20 cellular contexts compared by ENCODE assay signal in the genomic region with DNA sequence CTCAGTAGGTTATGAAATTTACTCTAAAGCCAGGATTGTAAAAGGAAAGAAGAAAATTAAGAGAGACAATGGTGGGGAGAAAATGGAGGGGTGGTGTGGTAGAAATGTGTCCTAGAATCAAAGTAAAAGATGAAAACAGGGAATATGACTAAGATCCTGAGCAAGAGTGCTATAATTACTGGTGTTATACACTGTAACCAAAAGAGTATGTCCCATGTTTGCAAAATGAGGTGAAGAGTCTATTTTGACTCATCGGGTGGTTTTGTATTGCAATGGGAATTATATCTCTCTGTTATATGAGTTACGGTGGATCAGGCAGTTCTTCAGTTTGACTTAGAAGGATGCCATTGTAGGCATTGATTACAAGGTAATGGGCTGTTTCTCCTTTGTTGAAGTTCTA. TPM values are rescaled to one million over a fixed set of nuclear protein-coding genes. Genes with fewer than 3 reads are reported as not detected.
DNase-seq lines count a peak whose midpoint lies in the region; ATAC-seq and TF ChIP-seq lines count a peak whose summit lies in the region.
"Had no signal": no experiment of that assay in that cellular context is flagged by ENCODE, and none has a peak within 500 bp of the region (broad histone marks: within the 10 kb centered on the region; RNA-seq: fewer than 3 reads in every experiment).

No MANE protein-coding gene starts in this region.

- intact Hi-C loops in mammary epithelial cell (cut with micrococcal nuclease) (no loop called here), breast epithelium (cut with DNase I; ENCODE audit: low total_unique reads) (loop anchor here (10.0 kb wide), 1 partner anchor 1382 kb away; no protein-coding TSS in a partner anchor)

- H3K36me3 ChIP-seq in mammary epithelial cell (ENCODE audit: insufficient read depth, low read length) (no peaks in the 10 kb centered on the region), breast epithelium (no peaks in the 10 kb centered on the region), suprapubic skin (no peaks in the 10 kb centered on the region), neuronal stem cell (replicated peaks in 1 of 2; ENCODE audit: control insufficient read depth in 2 of 2, insufficient read depth in 2 of 2, low read length in 2 of 2) (peaks cover 2 to 5% of the 10 kb centered on the region in 2 donors)
- H3K36me3 ChIP-seq: heart right ventricle, left ventricle myocardium inferior had no signal

- peaks cover 25% of the 10 kb centered on the region for H3K36me3 Mint-ChIP-seq in T-cell

- in situ Hi-C loops in mammary epithelial cell (cut with MboI; ENCODE audit: low sequenced_read_pairs in 2 of 2) = loop anchor here in 1 of 2 donors (10.0 kb wide), 1 partner anchor 432 kb away; no protein-coding TSS in a partner anchor

- no peaks in the 10 kb centered on the region for H3K79me1 ChIP-seq in neuronal stem cell (ENCODE audit: low read depth, low read length)

- DNase-seq in mammary epithelial cell (peak; percentile 12), breast epithelium (ENCODE audit: low spot score in 2 of 2) (no peak), T-cell (no peak), foreskin fibroblast (peak; percentile 35 to 68), suprapubic skin (ENCODE audit: low spot score in 2 of 2) (no peak), neuronal stem cell (ENCODE audit: low spot score) (no peak)
- DNase-seq: activated CD4-positive, alpha-beta T cell treated with anti-CD3 and anti-CD28 coated beads, Interleukin-2, amount 50 U/mL, for 48 hours; Calu3; effector memory CD4-positive, alpha-beta T cell; EL; heart right ventricle; left ventricle myocardium inferior; NCI-H1436 treated with DMSO at 0.1 percent for 48 hours; NCI-H82; OCI-M1; SHP77; stimulated activated CD4-positive, alpha-beta T cell treated with anti-CD3 and anti-CD28 coated beads, Interleukin-4, amount 100 ng/mL, for 4 hours; testis had no signal

- H4K91ac ChIP-seq in neuronal stem cell (ENCODE audit: low read depth, low read length, poor library complexity) = no peak overlapping the region

- H3K4me2 ChIP-seq in mammary epithelial cell (ENCODE audit: insufficient read depth, low read depth, low read length) = no peak overlapping the region
- H3K4me2 ChIP-seq in neuronal stem cell (ENCODE audit: insufficient read depth, low read length, poor library complexity, severe bottlenecking) = no peak overlapping the region

- H2BK120ac ChIP-seq in neuronal stem cell (ENCODE audit: low read depth, low read length) = no peak overlapping the region

- no peak overlapping the region for H3K4ac ChIP-seq in neuronal stem cell (ENCODE audit: low read length)

- no peak overlapping the region for H4K8ac ChIP-seq in neuronal stem cell (ENCODE audit: low read depth, low read length)

- CTCF ChIA-PET in mammary epithelial cell (lab: Charles Lee; ENCODE audit: low non-redundant PET) (no interaction called here), T-cell (lab: Charles Lee) (interaction anchor here in 1 of 2 donors (1.5 kb wide), 1 partner anchor 526 kb away, joined by 6 read pairs; no protein-coding TSS in a partner anchor)

- no peak overlapping the region for H3K9ac ChIP-seq in mammary epithelial cell (ENCODE audit: insufficient read depth, low read length)
- H3K9ac ChIP-seq in neuronal stem cell (ENCODE audit: low read depth, low read length, poor library complexity) = no peak overlapping the region

- H3K79me2 ChIP-seq in mammary epithelial cell (ENCODE audit: insufficient read depth, low read length) = peaks cover 26% of the 10 kb centered on the region

- ATAC-seq in T-cell (replicated peaks in 1 of 4) (no peak), HG03439 (IDR thresholded peaks at IDR 0.05; ENCODE audit: unreplicated experiment) (no peak)
- ATAC-seq: heart right ventricle had no signal

- H3K4me3 Mint-ChIP-seq in T-cell = no peak overlapping the region

- H3K27me3 Mint-ChIP-seq in T-cell = no peaks in the 10 kb centered on the region

- no peak overlapping the region for H2BK15ac ChIP-seq in neuronal stem cell (ENCODE audit: low read length)

- H2AFZ ChIP-seq in mammary epithelial cell (ENCODE audit: low read depth, low read length) = no peak overlapping the region
- H2AFZ ChIP-seq in neuronal stem cell (ENCODE audit: low read length) = no peak overlapping the region

- no peaks in the 10 kb centered on the region for H3K9me3 ChIP-seq in mammary epithelial cell (replicated peaks; ENCODE audit: insufficient read depth, low read length)
- H3K9me3 ChIP-seq in breast epithelium = no peaks in the 10 kb centered on the region
- H3K9me3 ChIP-seq in suprapubic skin = no peaks in the 10 kb centered on the region
- H3K9me3 ChIP-seq in neuronal stem cell (replicated peaks in 1 of 2; ENCODE audit: control insufficient read depth in 2 of 2, insufficient read depth in 1 of 2, low read depth in 1 of 2, low read length in 2 of 2) = peaks cover 0 to under 1% of the 10 kb centered on the region in 2 donors
- H3K9me3 ChIP-seq: heart right ventricle, left ventricle myocardium inferior, neutrophil, testis had no signal

- H3K27ac Mint-ChIP-seq in T-cell = peak overlapping the region; percentile 26 to 93

- H3K18ac ChIP-seq in neuronal stem cell (ENCODE audit: low read length) = no peak overlapping the region

- no peak overlapping the region for H2AK5ac ChIP-seq in neuronal stem cell (ENCODE audit: low read depth, low read length)

- H3K27ac ChIP-seq in mammary epithelial cell (ENCODE audit: insufficient read depth, low read depth, low read length) (no peak overlapping the region), breast epithelium (no peak overlapping the region), suprapubic skin (no peak overlapping the region), neuronal stem cell (replicated peaks; ENCODE audit: low read length) (no peak overlapping the region)
- H3K27ac ChIP-seq: left ventricle myocardium inferior, neutrophil, testis had no signal

- H3K27me3 ChIP-seq in mammary epithelial cell (ENCODE audit: insufficient read depth, low read length) (no peaks in the 10 kb centered on the region), breast epithelium (no peaks in the 10 kb centered on the region), suprapubic skin (no peaks in the 10 kb centered on the region), neuronal stem cell (ENCODE audit: control insufficient read depth in 3 of 3, insufficient read depth in 3 of 3, low read depth in 1 of 3, low read length in 3 of 3) (no peaks in the 10 kb centered on the region)
- H3K27me3 ChIP-seq: heart right ventricle, neutrophil, testis had no signal

- BruUV-seq in mammary epithelial cell (replicated peaks; lab: Mats Ljungman, UMichigan) = no TSS peak

- no peak overlapping the region for H3K23ac ChIP-seq in neuronal stem cell (ENCODE audit: low read depth, low read length, poor library complexity)

- no peak overlapping the region for H3K4me3 ChIP-seq in mammary epithelial cell (replicated peaks in 1 of 3; ENCODE audit: insufficient read depth in 1 of 3, low read depth in 2 of 3, low read length in 3 of 3)
- H3K4me3 ChIP-seq in breast epithelium = no peak overlapping the region
- no peak overlapping the region for H3K4me3 ChIP-seq in foreskin fibroblast (ENCODE audit: low read depth in 1 of 2, low read length in 2 of 2)
- no peak overlapping the region for H3K4me3 ChIP-seq in suprapubic skin
- H3K4me3 ChIP-seq in neuronal stem cell (ENCODE audit: low read length in 2 of 2) = no peak overlapping the region
- H3K4me3 ChIP-seq: heart right ventricle, left ventricle myocardium inferior, testis had no signal

- peaks cover 74 to 78% (median 77%) of the 10 kb centered on the region in 3 donors for H3K4me1 Mint-ChIP-seq in T-cell

- no peaks in the 10 kb centered on the region for H4K20me1 ChIP-seq in mammary epithelial cell (ENCODE audit: insufficient read depth, low read length)

- H3K14ac ChIP-seq in neuronal stem cell (ENCODE audit: low read length) = no peak overlapping the region

- H3K4me1 ChIP-seq in mammary epithelial cell (ENCODE audit: insufficient read depth, low read length) = no peaks in the 10 kb centered on the region
- no peaks in the 10 kb centered on the region for H3K4me1 ChIP-seq in breast epithelium
- no peaks in the 10 kb centered on the region for H3K4me1 ChIP-seq in suprapubic skin
- no peaks in the 10 kb centered on the region for H3K4me1 ChIP-seq in neuronal stem cell (ENCODE audit: control insufficient read depth in 2 of 2, insufficient read depth in 1 of 2, low read depth in 1 of 2, low read length in 2 of 2)
- H3K4me1 ChIP-seq: left ventricle myocardium inferior, testis had no signal

- WGBS in mammary epithelial cell (ENCODE audit: low coverage, missing lambda C conversion rate) = 97% methylated on average over 2 of the region's 2 CpGs
- 92% methylated on average over 2 of the region's 2 CpGs for WGBS in suprapubic skin
- WGBS in neuronal stem cell (ENCODE audit: extremely low coverage in 2 of 2, insufficient read length in 2 of 2, insufficient replicate concordance in 1 of 2), 2 donors = no CpG with 5 or more reads among the region's 2 CpGs

- H2BK5ac ChIP-seq in neuronal stem cell (ENCODE audit: low read length) = no peak overlapping the region

- no peaks in the 10 kb centered on the region for H3K9me3 Mint-ChIP-seq in T-cell

- no peak overlapping the region for H2BK12ac ChIP-seq in neuronal stem cell (ENCODE audit: low read length)

- TF ChIP-seq CTCF in mammary epithelial cell (conservative IDR thresholded peaks at IDR 0.05 in 1 of 2, IDR thresholded peaks at IDR 0.05 in 1 of 2; ENCODE audit: extremely low read depth in 1 of 2, insufficient read depth in 1 of 2, low read depth in 1 of 2, low read length in 2 of 2) (no peak), breast epithelium (IDR thresholded peaks at IDR 0.05) (no peak), foreskin fibroblast (IDR thresholded peaks at IDR 0.05; ENCODE audit: low read depth, low read length) (no peak), suprapubic skin (IDR thresholded peaks at IDR 0.05) (no peak)

- dilution Hi-C loops in mammary epithelial cell (cut with HindIII; ENCODE audit: low sequenced_read_pairs) = no loop called here

- TF ChIP-seq EP300 in suprapubic skin (IDR thresholded peaks at IDR 0.05) = no peak

- POLR2A ChIA-PET in T-cell (lab: Charles Lee) = interaction anchor here in 1 of 2 donors (0.6 kb wide), 1 partner anchor 25 kb away, joined by 5 read pairs; no protein-coding TSS in a partner anchor

- TF ChIP-seq POLR2A in breast epithelium (IDR thresholded peaks at IDR 0.05) (no peak), suprapubic skin (IDR thresholded peaks at IDR 0.05) (no peak)

RNA-seq across cellular contexts. Expression of gene L3MBTL3, which starts 8.5 kb away (rescaled TPM):
- total RNA-seq in mammary epithelial cell = 1 to 10 TPM; 5.0 to 8.9 TPM
- 5.6 TPM for polyA plus RNA-seq in mammary epithelial cell
- polyA minus RNA-seq in mammary epithelial cell = 20.1 TPM
- total RNA-seq in breast epithelium = 10 to 100 TPM in 1 of 3 donors, 1 to 10 TPM in 2; 7.4 to 16.7 (median 9.7) TPM
- total RNA-seq in T-cell = 10 to 100 TPM; 22.5 to 52.8 (median 30.4) TPM
- total RNA-seq in suprapubic skin = 10 to 100 TPM in 1 of 4 donors, 1 to 10 TPM in 3; 4.2 to 12.8 (median 6.2) TPM
- polyA plus RNA-seq in neuronal stem cell (2013, experiment 1 of 2) = 9.4 TPM
- polyA plus RNA-seq in neuronal stem cell (2013, experiment 2 of 2) = 9.0 TPM

Comparison
In these comparisons a context has a peak if more than half of its experiments do, and no peak if none do; other contexts are left out.
1. DNase-seq: peak in mammary epithelial cell (single experiment) and foreskin fibroblast (2 of 2); none in breast epithelium (0 of 2), T-cell (0 of 34), suprapubic skin (0 of 2) and neuronal stem cell (single experiment).